ENCODE assay signal across 18 cellular contexts in the genomic region with DNA sequence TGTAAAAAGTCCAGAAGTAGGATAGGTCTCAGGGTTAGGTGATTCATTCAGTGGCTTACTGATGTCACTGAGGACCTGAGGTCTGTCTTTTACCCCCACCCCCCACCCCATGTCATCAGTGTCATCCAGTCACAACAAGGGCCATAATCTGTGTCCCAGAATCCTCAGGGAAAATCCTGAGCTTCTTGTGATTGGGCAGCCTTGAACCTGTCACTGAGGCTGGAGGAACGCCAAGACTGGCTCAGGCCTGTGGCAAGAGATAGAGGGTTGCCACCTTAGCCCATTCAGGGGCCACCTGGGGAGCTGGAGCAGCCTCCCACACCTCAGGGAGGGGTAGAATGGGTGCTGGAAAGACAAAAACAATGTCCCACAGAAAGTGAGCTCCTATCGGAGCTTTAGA. TPM values are rescaled to one million over a fixed set of nuclear protein-coding genes. Genes with fewer than 3 reads are reported as not detected.
A peak's percentile ranks its signal among the peaks of the same experiment; 100 is the strongest.
DNase-seq lines count a peak whose midpoint lies in the region; ATAC-seq and TF ChIP-seq lines count a peak whose summit lies in the region.
"Had no signal": no experiment of that assay in that cellular context is flagged by ENCODE, and none has a peak within 500 bp of the region (broad histone marks: within the 10 kb centered on the region; RNA-seq: fewer than 3 reads in every experiment).

No MANE protein-coding gene starts in this region.

- H3K4me3 ChIP-seq in Panc1 (ENCODE audit: low read depth in 2 of 2, low read length in 2 of 2) (no peak overlapping the region), suprapubic skin (no peak overlapping the region)

- POLR2A ChIA-PET in Panc1 (lab: Charles Lee), result no interaction called here

- no peak for TF ChIP-seq CTCF in Panc1 (IDR thresholded peaks at IDR 0.05)
- TF ChIP-seq CTCF in natural killer cell (IDR thresholded peaks at IDR 0.05), result no peak
- TF ChIP-seq CTCF in suprapubic skin (IDR thresholded peaks at IDR 0.05), result no peak

- no peaks in the 10 kb centered on the region for H3K36me3 ChIP-seq in Panc1 (ENCODE audit: control insufficient read depth, insufficient read depth, low read length)
- H3K36me3 ChIP-seq in suprapubic skin, result peaks cover 65% of the 10 kb centered on the region

- CTCF ChIA-PET in Panc1 (lab: Charles Lee), result no interaction called here

- no peak for TF ChIP-seq POLR2A in suprapubic skin (IDR thresholded peaks at IDR 0.05)

- H3K4me1 ChIP-seq in Panc1 (ENCODE audit: control insufficient read depth, insufficient read depth, low read length), result peaks cover 13% of the 10 kb centered on the region
- H3K4me1 ChIP-seq in suprapubic skin, result peaks cover 5% of the 10 kb centered on the region

- H3K4me3 Mint-ChIP-seq in T-helper 17 cell (no peak overlapping the region), natural killer cell (no peak overlapping the region)
- H3K4me3 Mint-ChIP-seq: B cell; CD4-positive, alpha-beta T cell; HFFc6 had no signal

- H3K4me1 Mint-ChIP-seq in T-helper 17 cell, result peaks cover 18% of the 10 kb centered on the region
- peaks cover 8 to 13% of the 10 kb centered on the region in 2 donors for H3K4me1 Mint-ChIP-seq in natural killer cell

- no peak for DNase-seq in Panc1 (ENCODE audit: low read depth, low spot score)
- no peak for DNase-seq in T-helper 17 cell
- peak; percentile 1 for DNase-seq in natural killer cell
- peak; percentile 49 to 56 for DNase-seq in suprapubic skin (ENCODE audit: low spot score in 2 of 2)
- no peak for DNase-seq in anterior cingulate cortex (lab: John Stamatoyannopoulos, UW)
- DNase-seq in NCI-H345 treated with DMSO at 0.1 percent for 48 hours (lab: John Stamatoyannopoulos, UW; ENCODE audit: unreplicated experiment), result no peak
- DNase-seq: C1 segment of cervical spinal cord; Calu3; CD4-positive, alpha-beta T cell; DMS 273 treated with DMSO at 0.1 percent for 48 hours; DMS79 treated with DMSO at 0.1 percent for 48 hours; EL; HCEC 1CT; HFFc6 had no signal

- ATAC-seq in Panc1 (no peak), T-helper 17 cell (no peak), natural killer cell (no peak), GM19397 (IDR thresholded peaks at IDR 0.05; ENCODE audit: unreplicated experiment) (no peak)

- H3K36me3 Mint-ChIP-seq in T-helper 17 cell (ENCODE audit: low read depth) (peaks cover 2% of the 10 kb centered on the region), natural killer cell (peaks cover 6% of the 10 kb centered on the region)

- H3K27ac Mint-ChIP-seq in T-helper 17 cell (peak overlapping the region; percentile 59), natural killer cell (no peak overlapping the region)
- H3K27ac Mint-ChIP-seq: B cell; CD4-positive, alpha-beta T cell; HFFc6 had no signal

- no peak for TF ChIP-seq EP300 in suprapubic skin (IDR thresholded peaks at IDR 0.05)

- intact Hi-C loops in Panc1 (cut with micrococcal nuclease; ENCODE audit: unreplicated experiment), result no loop called here
- intact Hi-C loops in natural killer cell (cut with micrococcal nuclease), result no loop called here

- WGBS in suprapubic skin, result 95% methylated on average over 2 of the region's 2 CpGs

- H3K9me3 Mint-ChIP-seq in natural killer cell, result no peaks in the 10 kb centered on the region
- H3K9me3 Mint-ChIP-seq: CD4-positive, alpha-beta T cell; HFFc6 had no signal

- peak overlapping the region; percentile 3; the same call in 1 of the 2 replicates for H3K27ac ChIP-seq in Panc1 (ENCODE audit: low read length)
- H3K27ac ChIP-seq in suprapubic skin, result no peak overlapping the region

- H3K27me3 ChIP-seq in Panc1 (ENCODE audit: control insufficient read depth, insufficient read depth, low read length), result no peaks in the 10 kb centered on the region
- no peaks in the 10 kb centered on the region for H3K27me3 ChIP-seq in suprapubic skin

- H3K27me3 Mint-ChIP-seq in T-helper 17 cell (no peaks in the 10 kb centered on the region), natural killer cell (ENCODE audit: low read depth in 2 of 2) (no peaks in the 10 kb centered on the region)
- H3K27me3 Mint-ChIP-seq: B cell; CD4-positive, alpha-beta T cell had no signal

- no TSS peak for BruUV-seq in Panc1 (replicated peaks; lab: Mats Ljungman, UMichigan)

- H3K9me3 ChIP-seq in Panc1 (ENCODE audit: control insufficient read depth, insufficient read depth, low read depth, low read length) (no peaks in the 10 kb centered on the region), T-helper 17 cell (ENCODE audit: control insufficient read depth, low read length, poor library complexity, severe bottlenecking) (no peaks in the 10 kb centered on the region), suprapubic skin (no peaks in the 10 kb centered on the region)

- in situ Hi-C loops in Panc1 (cut with HindIII; ENCODE audit: low pct_unique_long_range_greater_than_20kb, low sequenced_read_pairs), result no loop called here

RNA-seq across cellular contexts. Expression of gene NUB1, which starts 29.7 kb away (rescaled TPM):
- total RNA-seq in Panc1 (2021; ENCODE audit: unreplicated experiment), result 50.5 TPM
- 41.4 TPM for polyA plus RNA-seq in Panc1 (2012; ENCODE audit: insufficient read length)
- 10 to 100 TPM; 71.9 to 87.2 TPM for total RNA-seq in T-helper 17 cell
- 100 to 1,000 TPM; 110 to 113 (median 111) TPM for total RNA-seq in natural killer cell
- total RNA-seq in suprapubic skin, result 10 to 100 TPM; 39.3 to 70.8 (median 41.7) TPM

RNA-seq across cellular contexts. Expression of gene WDR86, which starts 38.6 kb away (rescaled TPM):
- total RNA-seq in Panc1 (2021; ENCODE audit: unreplicated experiment), result 0.72 TPM
- polyA plus RNA-seq in Panc1 (2012; ENCODE audit: insufficient read length), result 1.2 TPM
- total RNA-seq in T-helper 17 cell, result 10 to 100 TPM in 1 of 2 donors, 1 to 10 TPM in 1; 9.7 to 24.4 TPM
- 1 to 10 TPM; 1.6 to 4.6 (median 2.1) TPM for total RNA-seq in natural killer cell
- total RNA-seq in suprapubic skin, result 1 to 10 TPM in 2 of 4 donors, under 1 TPM in 1, not detected in 1; 0.81 to 2.8 (median 1.4) TPM
- total RNA-seq: Calu3, H4, HFFc6, HT1080 had no signal

Comparison
In these comparisons a context has a peak if more than half of its experiments do, and no peak if none do; other contexts are left out.
1. DNase-seq: peak in natural killer cell (single experiment) and suprapubic skin (2 of 2); none in Panc1 (single experiment), T-helper 17 cell (0 of 3), anterior cingulate cortex (0 of 58) and NCI-H345 treated with DMSO at 0.1 percent for 48 hours (single experiment).